In genomic region chr17:15659663-15660062, GRCh38 we compare ENCODE assay signal across 1 cellular context.
TF ChIP-seq lines count a peak whose summit lies in the region.

No MANE protein-coding gene starts in this region.

TF ChIP-seq in HepG2, 621 proteins besides CTCF, POLR2A, EP300 and RAD21:
- TF ChIP-seq NFIC (IDR thresholded peaks at IDR 0.05; ENCODE audit: low read length) = no peak
- TF ChIP-seq GABPA (IDR thresholded peaks at IDR 0.05; ENCODE audit: low read depth, low read length) = no peak
- TF ChIP-seq GABPA (CRISPR knock-in tag; IDR thresholded peaks at IDR 0.05; ENCODE audit: low read depth) = no peak
- TF ChIP-seq POGK (CRISPR knock-in tag; conservative IDR thresholded peaks at IDR 0.05) = no peak
